Comparison of ENCODE assay signal across 1 cellular context in the genomic region with DNA sequence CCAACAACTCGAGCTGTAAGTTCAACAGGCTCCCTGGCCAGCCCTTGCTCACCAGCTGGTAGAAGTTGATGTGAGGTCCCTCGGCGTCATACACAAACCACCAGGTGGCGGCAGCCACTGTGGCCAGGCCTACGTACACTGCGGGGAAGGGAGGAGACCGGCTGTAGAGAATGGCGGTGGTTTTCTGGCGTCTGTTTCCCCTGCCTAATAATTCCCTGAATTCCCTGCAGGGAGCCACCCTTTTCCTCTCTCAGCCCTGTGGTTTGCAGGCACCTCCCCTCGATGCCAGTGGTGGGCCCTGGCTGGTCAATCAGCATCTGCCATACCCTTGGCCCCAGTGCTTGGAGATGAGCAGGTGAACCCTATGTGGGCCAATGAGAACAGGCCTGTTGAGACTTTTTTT.
TF ChIP-seq lines count a peak whose summit lies in the region.

No MANE protein-coding gene starts in this region.

TF ChIP-seq in endothelial cell of umbilical vein, 7 proteins besides CTCF, POLR2A, EP300 and RAD21:
- TF ChIP-seq MYC (IDR thresholded peaks at IDR 0.05; ENCODE audit: low read depth, low read length) (no peak), EZH2 (IDR thresholded peaks at IDR 0.05; ENCODE audit: borderline replicate concordance, low read depth, low read length, severe bottlenecking) (no peak), GATA2 (IDR thresholded peaks at IDR 0.05; ENCODE audit: insufficient read depth, insufficient read length, low read depth, low read length) (no peak), JUN (IDR thresholded peaks at IDR 0.05; ENCODE audit: borderline replicate concordance, insufficient read depth, insufficient read length, low read depth) (no peak), POLR2AphosphoS5 (IDR thresholded peaks at IDR 0.05; ENCODE audit: insufficient read depth, low read depth, low read length) (no peak), FOS (IDR thresholded peaks at IDR 0.05; ENCODE audit: borderline replicate concordance, insufficient read depth, low read length) (no peak)
- TF ChIP-seq, protein P1, sequence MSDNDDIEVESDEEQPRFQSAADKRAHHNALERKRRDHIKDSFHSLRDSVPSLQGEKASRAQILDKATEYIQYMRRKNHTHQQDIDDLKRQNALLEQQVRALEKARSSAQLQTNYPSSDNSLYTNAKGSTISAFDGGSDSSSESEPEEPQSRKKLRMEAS (IDR thresholded peaks at IDR 0.05; ENCODE audit: insufficient read depth, insufficient read length), result no peak
